Comparison of ENCODE assay signal across 8 cellular contexts in the genomic region with DNA sequence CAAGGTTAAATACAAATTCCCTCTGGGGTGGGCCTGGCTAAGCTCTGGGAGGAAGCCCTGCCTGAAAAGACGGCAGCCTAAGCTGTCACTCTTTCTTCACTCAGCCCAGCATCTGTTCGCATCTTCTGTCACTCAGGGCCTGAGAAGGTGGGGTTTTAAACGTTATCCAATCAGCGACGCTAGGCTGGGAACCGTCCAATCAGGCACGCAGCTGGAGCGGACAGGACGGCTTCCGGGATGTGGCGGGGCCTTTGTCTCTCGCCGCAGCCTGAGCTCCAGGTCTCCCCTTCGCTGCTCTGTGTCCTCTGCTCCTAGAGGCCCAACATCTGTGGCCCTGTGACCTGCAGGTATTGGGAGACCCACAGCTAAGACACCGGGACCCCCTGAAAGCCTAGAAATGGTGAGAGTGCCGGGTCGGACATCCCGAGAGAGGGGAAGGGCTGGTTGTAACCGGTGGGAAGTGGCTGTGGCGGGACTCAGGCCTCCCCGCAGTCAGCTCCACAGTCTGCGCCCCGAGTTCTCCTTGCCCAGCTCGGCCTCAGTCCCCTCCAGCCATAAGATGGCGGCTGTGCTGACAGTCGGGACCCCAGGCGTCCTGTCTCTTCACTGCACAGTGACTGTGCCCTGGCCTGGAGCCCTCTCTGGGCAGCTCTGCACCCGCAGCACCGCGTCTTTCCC. TPM values are rescaled to one million over a fixed set of nuclear protein-coding genes. Genes with fewer than 3 reads are reported as not detected.
DNase-seq lines count a peak whose midpoint lies in the region; ATAC-seq and TF ChIP-seq lines count a peak whose summit lies in the region.

Gene ZNF431 (plus strand): TSS at position 254 of the 678 bp plus-strand sequence. CDS start 144 bp downstream, at position 398.

- peaks cover 18 to 20% of the 10 kb centered on the region in 2 donors for H3K36me3 Mint-ChIP-seq in naive B cell
- peaks cover 52% of the 10 kb centered on the region for H3K36me3 Mint-ChIP-seq in stimulated activated effector memory CD8-positive, alpha-beta T cell treated with anti-CD3 and anti-CD28 coated beads, Interleukin-12 subunit alpha, Interleukin-12 subunit beta, amount 100 ng/mL, for 72 hours

- peaks cover 0 to 3% (median 0%) of the 10 kb centered on the region in 7 donors for H3K9me3 Mint-ChIP-seq in naive B cell
- no peaks in the 10 kb centered on the region for H3K9me3 Mint-ChIP-seq in stimulated activated effector memory CD8-positive, alpha-beta T cell treated with anti-CD3 and anti-CD28 coated beads, Interleukin-12 subunit alpha, Interleukin-12 subunit beta, amount 100 ng/mL, for 72 hours

- CTCF ChIA-PET in RWPE1 (lab: Yijun Ruan, JAX) = interaction anchor here (0.6 kb wide), 1 partner anchor 1097 kb away, joined by 3 read pairs; no protein-coding TSS in a partner anchor

- peak; percentile 98 to 99 for ATAC-seq in naive B cell (ENCODE audit: low read depth in 2 of 2)
- peak; percentile 99 for ATAC-seq in stimulated activated effector memory CD8-positive, alpha-beta T cell treated with anti-CD3 and anti-CD28 coated beads, Interleukin-12 subunit alpha, Interleukin-12 subunit beta, amount 100 ng/mL, for 72 hours

- H3K4me3 Mint-ChIP-seq in naive B cell = peak within 1 kb of the TSS; percentile 96 to 100 (median 98)
- H3K4me3 Mint-ChIP-seq in stimulated activated effector memory CD8-positive, alpha-beta T cell treated with anti-CD3 and anti-CD28 coated beads, Interleukin-12 subunit alpha, Interleukin-12 subunit beta, amount 100 ng/mL, for 72 hours = peak within 1 kb of the TSS; percentile 95

- POLR2A ChIA-PET in RWPE1 (lab: Yijun Ruan, JAX; ENCODE audit: low non-redundant PET) = interaction anchor here (0.6 kb wide), 2 partner anchors 36 to 1276 kb away, joined by 3 to 6 read pairs; no protein-coding TSS in a partner anchor

- peaks cover 27 to 40% (median 34%) of the 10 kb centered on the region in 3 donors for H3K4me1 Mint-ChIP-seq in naive B cell
- peaks cover 40% of the 10 kb centered on the region for H3K4me1 Mint-ChIP-seq in stimulated activated effector memory CD8-positive, alpha-beta T cell treated with anti-CD3 and anti-CD28 coated beads, Interleukin-12 subunit alpha, Interleukin-12 subunit beta, amount 100 ng/mL, for 72 hours

- H3K27ac ChIP-seq in RWPE1 = peak within 1 kb of the TSS; percentile 84

- no peak for TF ChIP-seq CTCF in RWPE1 (conservative IDR thresholded peaks at IDR 0.05; ENCODE audit: low read depth)

- DNase-seq in EH (ENCODE audit: low read depth) (peak; percentile 96), GOT3 (lab: John Stamatoyannopoulos, UW) (peak; percentile 56), LoVo (ENCODE audit: low spot score) (peak; percentile 89), RWPE1 (ENCODE audit: low spot score) (peak; percentile 88), fibroblast of gingiva (ENCODE audit: low read depth) (peak; percentile 93), naive B cell (peak; percentile 87)
- peak; percentile 74 to 77 for DNase-seq in activated T-helper 1 cell treated with anti-CD3 and anti-CD28 coated beads, Interleukin-2, amount 50 U/mL, for 16 hours (ENCODE audit: low read depth in 1 of 2, low spot score in 1 of 2)
- DNase-seq in stimulated activated effector memory CD8-positive, alpha-beta T cell treated with anti-CD3 and anti-CD28 coated beads, Interleukin-12 subunit alpha, Interleukin-12 subunit beta, amount 100 ng/mL, for 72 hours (ENCODE audit: low spot score in 2 of 2) = peak; percentile 67 to 90

- no peaks in the 10 kb centered on the region for H3K27me3 Mint-ChIP-seq in naive B cell

- peak within 1 kb of the TSS; percentile 97 to 99 (median 97) for H3K27ac Mint-ChIP-seq in naive B cell
- H3K27ac Mint-ChIP-seq in stimulated activated effector memory CD8-positive, alpha-beta T cell treated with anti-CD3 and anti-CD28 coated beads, Interleukin-12 subunit alpha, Interleukin-12 subunit beta, amount 100 ng/mL, for 72 hours = peak within 1 kb of the TSS; percentile 98

RNA-seq across cellular contexts. Expression of gene ZNF431, which starts in this region (rescaled TPM):
- polyA plus RNA-seq in naive B cell (ENCODE audit: low read depth in 6 of 6) = 10 to 100 TPM; 11.5 to 28.8 (median 17.8) TPM

Comparison
In these comparisons a context has a peak if more than half of its experiments do, and no peak if none do; other contexts are left out.
1. Peak in every context shown above with its lines: DNase-seq, ATAC-seq and H3K27ac ChIP-seq.